ENCODE assay signal across 3 cellular contexts in genomic region chr14:21347201-21347600, GRCh38.
TF ChIP-seq lines count a peak whose summit lies in the region.

No MANE protein-coding gene starts in this region.

TF ChIP-seq in SK-N-SH, 30 proteins besides CTCF, POLR2A, EP300 and RAD21:
- no peak for TF ChIP-seq NFIC (IDR thresholded peaks at IDR 0.05; ENCODE audit: borderline replicate concordance)
- TF ChIP-seq FOSL2 (IDR thresholded peaks at IDR 0.05; ENCODE audit: borderline replicate concordance, low read depth): no peak
- TF ChIP-seq FOXJ3 (CRISPR knock-in tag; IDR thresholded peaks at IDR 0.05): no peak
- TF ChIP-seq ZBTB33 (IDR thresholded peaks at IDR 0.05; ENCODE audit: borderline replicate concordance, low read depth): no peak
- TF ChIP-seq TCF12 (IDR thresholded peaks at IDR 0.05): no peak
- no peak for TF ChIP-seq MEF2A (IDR thresholded peaks at IDR 0.05; ENCODE audit: borderline replicate concordance, low read depth)
- no peak for TF ChIP-seq RXRA (IDR thresholded peaks at IDR 0.05; ENCODE audit: borderline replicate concordance, low read depth)
- no peak for TF ChIP-seq SMC3 (IDR thresholded peaks at IDR 0.05; ENCODE audit: low read depth, low read length)
- no peak for TF ChIP-seq RFX5 (IDR thresholded peaks at IDR 0.05; ENCODE audit: low read length)
- TF ChIP-seq USF2 (IDR thresholded peaks at IDR 0.05; ENCODE audit: borderline replicate concordance, low read depth, low read length): no peak
- TF ChIP-seq ELF1 (IDR thresholded peaks at IDR 0.05): no peak
- TF ChIP-seq TEAD4 (IDR thresholded peaks at IDR 0.05; ENCODE audit: borderline replicate concordance, insufficient read depth): no peak
- TF ChIP-seq POLR2AphosphoS5 (IDR thresholded peaks at IDR 0.05; ENCODE audit: low read depth, low read length): no peak
- TF ChIP-seq RCOR1 (IDR thresholded peaks at IDR 0.05; ENCODE audit: low read length): no peak
- TF ChIP-seq GABPA (IDR thresholded peaks at IDR 0.05; ENCODE audit: low read depth): no peak
- TF ChIP-seq IRF3 (IDR thresholded peaks at IDR 0.05; ENCODE audit: low read depth, low read length): no peak
- TF ChIP-seq, protein P1, sequence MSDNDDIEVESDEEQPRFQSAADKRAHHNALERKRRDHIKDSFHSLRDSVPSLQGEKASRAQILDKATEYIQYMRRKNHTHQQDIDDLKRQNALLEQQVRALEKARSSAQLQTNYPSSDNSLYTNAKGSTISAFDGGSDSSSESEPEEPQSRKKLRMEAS (IDR thresholded peaks at IDR 0.05; ENCODE audit: low read depth): no peak
TF ChIP-seq in SK-N-SH: peak in this region for 0.

TF ChIP-seq in SK-N-SH treated with all-trans-retinoic acid at 6 μM for 48 hours, 23 proteins besides CTCF, POLR2A, EP300 and RAD21:
- TF ChIP-seq TCF4 (CRISPR knock-in tag; IDR thresholded peaks at IDR 0.05; ENCODE audit: borderline replicate concordance) (no peak), ESRRG (CRISPR knock-in tag; IDR thresholded peaks at IDR 0.05) (no peak), RARB (CRISPR knock-in tag; IDR thresholded peaks at IDR 0.05) (no peak), ZC3H10 (CRISPR knock-in tag; IDR thresholded peaks at IDR 0.05) (no peak)

TF ChIP-seq in HepG2, 621 proteins besides CTCF, POLR2A, EP300 and RAD21:
- no peak for TF ChIP-seq ZMYM4 (CRISPR knock-in tag; IDR thresholded peaks at IDR 0.05)
- TF ChIP-seq, protein P2, sequence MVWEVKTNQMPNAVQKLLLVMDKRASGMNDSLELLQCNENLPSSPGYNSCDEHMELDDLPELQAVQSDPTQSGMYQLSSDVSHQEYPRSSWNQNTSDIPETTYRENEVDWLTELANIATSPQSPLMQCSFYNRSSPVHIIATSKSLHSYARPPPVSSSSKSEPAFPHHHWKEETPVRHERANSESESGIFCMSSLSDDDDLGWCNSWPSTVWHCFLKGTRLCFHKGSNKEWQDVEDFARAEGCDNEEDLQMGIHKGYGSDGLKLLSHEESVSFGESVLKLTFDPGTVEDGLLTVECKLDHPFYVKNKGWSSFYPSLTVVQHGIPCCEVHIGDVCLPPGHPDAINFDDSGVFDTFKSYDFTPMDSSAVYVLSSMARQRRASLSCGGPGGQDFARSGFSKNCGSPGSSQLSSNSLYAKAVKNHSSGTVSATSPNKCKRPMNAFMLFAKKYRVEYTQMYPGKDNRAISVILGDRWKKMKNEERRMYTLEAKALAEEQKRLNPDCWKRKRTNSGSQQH (CRISPR knock-in tag; IDR thresholded peaks at IDR 0.05; ENCODE audit: low read depth): no peak
- TF ChIP-seq SP1 (IDR thresholded peaks at IDR 0.05): no peak
- TF ChIP-seq SP1 (CRISPR knock-in tag; IDR thresholded peaks at IDR 0.05): no peak
- TF ChIP-seq FUBP1 (CRISPR knock-in tag; IDR thresholded peaks at IDR 0.05; ENCODE audit: borderline replicate concordance): no peak
- no peak for TF ChIP-seq HMGXB4 (CRISPR knock-in tag; IDR thresholded peaks at IDR 0.05; ENCODE audit: borderline replicate concordance in 1 of 2, low read depth in 1 of 2)
- TF ChIP-seq ZNF264 (CRISPR knock-in tag; IDR thresholded peaks at IDR 0.05): no peak
- TF ChIP-seq HOXA3 (CRISPR knock-in tag; IDR thresholded peaks at IDR 0.05): no peak
- TF ChIP-seq SP2 (CRISPR knock-in tag; IDR thresholded peaks at IDR 0.05): no peak
- no peak for TF ChIP-seq KLF11 (CRISPR knock-in tag; IDR thresholded peaks at IDR 0.05)
- TF ChIP-seq NCOA5 (CRISPR knock-in tag; IDR thresholded peaks at IDR 0.05): no peak
- TF ChIP-seq CCDC6 (CRISPR knock-in tag; IDR thresholded peaks at IDR 0.05): no peak
- no peak for TF ChIP-seq KLF12 (CRISPR knock-in tag; IDR thresholded peaks at IDR 0.05; ENCODE audit: borderline replicate concordance)
- no peak for TF ChIP-seq PHF5A (CRISPR knock-in tag; IDR thresholded peaks at IDR 0.05; ENCODE audit: low read depth, unreplicated experiment)
- no peak for TF ChIP-seq ZNF282 (IDR thresholded peaks at IDR 0.05; ENCODE audit: partially characterized antibody)
- TF ChIP-seq ZIK1 (CRISPR knock-in tag; IDR thresholded peaks at IDR 0.05; ENCODE audit: borderline replicate concordance, low read depth): no peak
- no peak for TF ChIP-seq IRX3 (CRISPR knock-in tag; IDR thresholded peaks at IDR 0.05; ENCODE audit: borderline replicate concordance, low read depth)
